Comparison of ENCODE assay signal across 3 cellular contexts in genomic region chr1:63356234-63356633, GRCh38. TPM values are rescaled to one million over a fixed set of nuclear protein-coding genes. Genes with fewer than 3 reads are reported as not detected.
"Had no signal": no experiment of that assay in that cellular context is flagged by ENCODE, and none has a peak within 500 bp of the region (broad histone marks: within the 10 kb centered on the region; RNA-seq: fewer than 3 reads in every experiment).

No MANE protein-coding gene starts in this region.

RNA-seq across cellular contexts. Expression of gene FOXD3, which starts 33.9 kb away (rescaled TPM):
- total RNA-seq: HepG2, HT-29, IMR-90 had no signal
